In the genomic region with DNA sequence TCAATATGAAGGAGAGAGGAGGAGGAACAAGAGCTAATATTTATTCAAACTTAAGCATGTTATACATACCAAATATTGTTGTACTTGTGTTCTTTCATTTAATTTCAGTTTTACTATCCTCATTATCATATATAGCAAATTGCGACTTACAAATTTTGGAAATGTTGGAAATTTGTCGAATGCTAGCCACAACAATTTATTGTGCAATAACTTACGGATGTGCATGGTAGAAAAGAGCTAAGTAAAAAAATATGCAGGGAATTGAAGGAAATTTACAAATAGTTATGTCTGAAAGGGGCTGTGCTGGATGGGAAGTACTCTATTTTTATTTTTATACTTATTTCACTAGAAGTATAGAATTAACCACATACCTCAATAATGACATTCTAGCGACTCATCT, we compare ENCODE assay signal across 24 cellular contexts.
A peak's percentile ranks its signal among the peaks of the same experiment; 100 is the strongest.
DNase-seq lines count a peak whose midpoint lies in the region; ATAC-seq, FAIRE-seq and TF ChIP-seq lines count a peak whose summit lies in the region.
"Had no signal": no experiment of that assay in that cellular context is flagged by ENCODE, and none has a peak within 500 bp of the region (broad histone marks: within the 10 kb centered on the region; RNA-seq: fewer than 3 reads in every experiment).

No MANE protein-coding gene starts in this region.

- CTCF ChIA-PET in HepG2 (lab: Yijun Ruan, JAX; ENCODE audit: low intra/inter-chr PET ratio, low total read pairs), result no interaction called here
- CTCF ChIA-PET in H1 (lab: Charles Lee; ENCODE audit: partially characterized antibody), result no interaction called here

- no peak overlapping the region for H2AFZ ChIP-seq in HepG2 (ENCODE audit: low read length)
- H2AFZ ChIP-seq in H1 (ENCODE audit: low read length), result no peak overlapping the region

- no peaks in the 10 kb centered on the region for H3K79me1 ChIP-seq in H1 (ENCODE audit: low read depth, low read length)

- intact Hi-C loops in HepG2 (cut with micrococcal nuclease; ENCODE audit: unreplicated experiment), result no loop called here
- intact Hi-C loops in right lobe of liver (cut with DNase I), result no loop called here

- no peak for FAIRE-seq in HepG2 (lab: Jason Lieb, UNC)
- no peak for FAIRE-seq in H1 (lab: Jason Lieb, UNC)
- FAIRE-seq: A549, GM12878, GM12892, GM18507 had no signal

- no peak for TF ChIP-seq POLR2A in HepG2 (IDR thresholded peaks at IDR 0.05; ENCODE audit: insufficient read depth in 1 of 2, low read depth in 2 of 2, low read length in 2 of 2)
- no peak for TF ChIP-seq POLR2A in right lobe of liver (IDR thresholded peaks at IDR 0.05)
- TF ChIP-seq POLR2A in H1 (IDR thresholded peaks at IDR 0.05; ENCODE audit: control extremely low read depth in 1 of 2, low read depth in 2 of 2, low read length in 2 of 2), result no peak

- H3K23me2 ChIP-seq in H1 (ENCODE audit: low read depth, low read length), result no peaks in the 10 kb centered on the region

- H2BK20ac ChIP-seq in H1 (ENCODE audit: low read length), result no peak overlapping the region

- H2BK15ac ChIP-seq in H1 (ENCODE audit: low read length), result no peak overlapping the region

- TF ChIP-seq CTCF in HepG2 (CRISPR knock-in tag; IDR thresholded peaks at IDR 0.05) (no peak), right lobe of liver (IDR thresholded peaks at IDR 0.05) (no peak), H1 (IDR thresholded peaks at IDR 0.05; ENCODE audit: control extremely low read depth in 1 of 3, insufficient read depth in 1 of 3, low read depth in 1 of 3, low read length in 3 of 3) (no peak), foreskin fibroblast (IDR thresholded peaks at IDR 0.05; ENCODE audit: low read depth, low read length) (no peak)

- H2BK120ac ChIP-seq in H1 (replicated peaks; ENCODE audit: low read depth, low read length), result no peak overlapping the region

- no peak overlapping the region for H2BK12ac ChIP-seq in H1 (ENCODE audit: low read depth, low read length)

- no peak overlapping the region for H3K56ac ChIP-seq in H1 (replicated peaks; ENCODE audit: insufficient read length, low read depth, low read length)

- WGBS in HepG2 (ENCODE audit: low lambda C conversion rate), result 1% methylated on average over 4 of the region's 4 CpGs
- WGBS in right lobe of liver (ENCODE audit: insufficient coverage, low coverage, low lambda C conversion rate, missing lambda C conversion rate), result 56% methylated on average over 4 of the region's 4 CpGs
- WGBS in H1 (ENCODE audit: extremely low coverage in 1 of 2, insufficient coverage in 1 of 2, insufficient read length in 1 of 2, insufficient replicate concordance in 2 of 2, low coverage in 1 of 2, low lambda C conversion rate in 2 of 2, missing lambda C conversion rate in 1 of 2), 2 experiments, result 94% methylated on average over 4 of the region's 4 CpGs; no CpG with 5 or more reads in 1 of the 2 experiments

- no peaks in the 10 kb centered on the region for H3K79me2 ChIP-seq in HepG2 (ENCODE audit: insufficient read depth, low read length)
- H3K79me2 ChIP-seq in H1 (ENCODE audit: control insufficient read depth in 1 of 2, insufficient read depth in 2 of 2, low read length in 2 of 2), result no peaks in the 10 kb centered on the region

- H4K20me1 ChIP-seq in HepG2 (ENCODE audit: insufficient read depth, low read length) (no peaks in the 10 kb centered on the region), H1 (replicated peaks in 1 of 2; ENCODE audit: control insufficient read depth in 1 of 2, insufficient read depth in 2 of 2, low read length in 2 of 2) (no peaks in the 10 kb centered on the region)

- H3K27ac ChIP-seq in HepG2 (ENCODE audit: extremely low read length, insufficient read depth, low read length) (no peak overlapping the region), right lobe of liver (no peak overlapping the region), H1 (ENCODE audit: low read depth, low read length) (no peak overlapping the region)
- H3K27ac ChIP-seq: 22Rv1, A549 had no signal

- in situ Hi-C loops in HepG2 (cut with HindIII; ENCODE audit: extremely low pct_ligation_motif_present, low pct_unique_long_range_greater_than_20kb), result no loop called here

- no peak overlapping the region for H2BK5ac ChIP-seq in H1 (ENCODE audit: low read depth, low read length)

- H4K8ac ChIP-seq in H1 (ENCODE audit: extremely low read depth, insufficient read depth, low read length), result no peak overlapping the region

- H3K4me3 ChIP-seq in HepG2 (replicated peaks in 1 of 3; ENCODE audit: insufficient read depth in 1 of 3, low read depth in 2 of 3, low read length in 3 of 3), result no peak overlapping the region
- H3K4me3 ChIP-seq in right lobe of liver, result no peak overlapping the region
- H3K4me3 ChIP-seq in adipocyte (ENCODE audit: low read length), result no peak overlapping the region
- H3K4me3 ChIP-seq in H1 (ENCODE audit: extremely low read depth in 1 of 4, insufficient read depth in 2 of 4, low read depth in 3 of 4, low read length in 4 of 4), result no peak overlapping the region
- no peak overlapping the region for H3K4me3 ChIP-seq in foreskin fibroblast (ENCODE audit: low read depth in 1 of 2, low read length in 2 of 2)
- H3K4me3 ChIP-seq: A549, GM12878 had no signal

- H3K23ac ChIP-seq in H1 (ENCODE audit: insufficient read length), result no peak overlapping the region

- POLR2A ChIA-PET in HepG2 (lab: Yijun Ruan, JAX), result no interaction called here
- POLR2A ChIA-PET in H1 (lab: Charles Lee; ENCODE audit: partially characterized antibody), result no interaction called here

- ATAC-seq in HepG2, result no peak
- no peak for ATAC-seq in right lobe of liver
- ATAC-seq: A549, GM12878 had no signal

- H3K9me3 ChIP-seq in HepG2 (ENCODE audit: low read length) (no peaks in the 10 kb centered on the region), right lobe of liver (no peaks in the 10 kb centered on the region), adipocyte (ENCODE audit: control insufficient read depth, low read length) (no peaks in the 10 kb centered on the region), H1 (ENCODE audit: insufficient read depth in 2 of 2, low read depth in 1 of 2, low read length in 1 of 2) (no peaks in the 10 kb centered on the region)
- H3K9me3 ChIP-seq: A549 had no signal

- H4K91ac ChIP-seq in H1 (replicated peaks; ENCODE audit: insufficient read length, low read length), result no peak overlapping the region

- H3K4me2 ChIP-seq in HepG2 (ENCODE audit: low read depth, low read length), result no peak overlapping the region
- no peak overlapping the region for H3K4me2 ChIP-seq in H1 (ENCODE audit: insufficient read depth in 1 of 2, low read depth in 2 of 2, low read length in 2 of 2)
- H3K4me2 ChIP-seq: A549 had no signal

- no peak overlapping the region for H3K4ac ChIP-seq in H1 (replicated peaks; ENCODE audit: insufficient read length, low read depth, low read length)

- BruUV-seq in HepG2 (replicated peaks; lab: Mats Ljungman, UMichigan), result no TSS peak

- no peaks in the 10 kb centered on the region for H3K4me1 ChIP-seq in HepG2 (ENCODE audit: insufficient read depth, low read length)
- H3K4me1 ChIP-seq in right lobe of liver, result no peaks in the 10 kb centered on the region
- no peaks in the 10 kb centered on the region for H3K4me1 ChIP-seq in adipocyte (ENCODE audit: control insufficient read depth, insufficient read depth, low read length)
- H3K4me1 ChIP-seq in H1 (replicated peaks in 1 of 4; ENCODE audit: control insufficient read depth in 3 of 4, insufficient read depth in 4 of 4, low read length in 3 of 4), result no peaks in the 10 kb centered on the region
- H3K4me1 ChIP-seq: A549 had no signal

- H4K5ac ChIP-seq in H1 (ENCODE audit: insufficient read length, low read depth, low read length), result no peak overlapping the region

- H3K18ac ChIP-seq in H1 (ENCODE audit: extremely low read depth, low read length), result no peak overlapping the region

- no peak for TF ChIP-seq RAD21 in HepG2 (CRISPR knock-in tag; IDR thresholded peaks at IDR 0.05)
- no peak for TF ChIP-seq RAD21 in H1 (IDR thresholded peaks at IDR 0.05 in 1 of 2, conservative IDR thresholded peaks at IDR 0.05 in 1 of 2; ENCODE audit: low read depth in 2 of 2, low read length in 2 of 2)

- H3K36me3 ChIP-seq in HepG2 (replicated peaks in 1 of 2; ENCODE audit: control insufficient read depth in 1 of 2, insufficient read depth in 2 of 2, low read length in 2 of 2), result no peaks in the 10 kb centered on the region
- H3K36me3 ChIP-seq in right lobe of liver, result no peaks in the 10 kb centered on the region
- no peaks in the 10 kb centered on the region for H3K36me3 ChIP-seq in adipocyte (ENCODE audit: control insufficient read depth, insufficient read depth, low read length, severe bottlenecking)
- H3K36me3 ChIP-seq in H1 (ENCODE audit: control insufficient read depth in 2 of 4, insufficient read depth in 4 of 4, low read length in 3 of 4), result no peaks in the 10 kb centered on the region

- DNase-seq in HepG2 (ENCODE audit: low spot score), result no peak
- no peak for DNase-seq in right lobe of liver
- peak; percentile 4 for DNase-seq in adipocyte (ENCODE audit: low read depth)
- no peak for DNase-seq in H1 (ENCODE audit: low read depth in 1 of 2, low spot score in 2 of 2)
- DNase-seq in HPDE6-E6E7 (ENCODE audit: extremely low spot score), result no peak
- no peak for DNase-seq in foreskin fibroblast
- DNase-seq: AML-193; C1 segment of cervical spinal cord; CD4-positive, alpha-beta memory T cell; CD4-positive, CD25-positive, alpha-beta regulatory T cell; CD8-positive, alpha-beta memory T cell; COR-L47; DMS 273 treated with DMSO at 0.1 percent for 48 hours; DMS153; DMS53; DMS79; DND-41; EL; GDM1 had no signal

- no peak overlapping the region for H3K14ac ChIP-seq in H1 (ENCODE audit: insufficient read length)

- H2AK5ac ChIP-seq in H1 (ENCODE audit: low read depth, low read length), result no peak overlapping the region

- no peak for TF ChIP-seq EP300 in HepG2 (IDR thresholded peaks at IDR 0.05; ENCODE audit: low read depth in 2 of 2, low read length in 2 of 2)
- no peak for TF ChIP-seq EP300 in HepG2 (CRISPR knock-in tag; IDR thresholded peaks at IDR 0.05; ENCODE audit: borderline replicate concordance)
- no peak for TF ChIP-seq EP300 in H1 (IDR thresholded peaks at IDR 0.05; ENCODE audit: borderline replicate concordance in 1 of 2, low read depth in 2 of 2, low read length in 2 of 2)

- no peak overlapping the region for H3K9ac ChIP-seq in HepG2 (ENCODE audit: insufficient read depth, low read depth, low read length)
- H3K9ac ChIP-seq in adipocyte (ENCODE audit: low read length), result no peak overlapping the region
- H3K9ac ChIP-seq in H1 (replicated peaks in 1 of 4; ENCODE audit: extremely low read depth in 1 of 4, low read depth in 3 of 4, low read length in 3 of 4), result no peak overlapping the region

- H3K27me3 ChIP-seq in HepG2 (ENCODE audit: control insufficient read depth in 1 of 2, insufficient read depth in 2 of 2, low read length in 2 of 2), result no peaks in the 10 kb centered on the region
- no peaks in the 10 kb centered on the region for H3K27me3 ChIP-seq in right lobe of liver
- no peaks in the 10 kb centered on the region for H3K27me3 ChIP-seq in adipocyte (replicated peaks; ENCODE audit: control insufficient read depth, insufficient read depth, low read length)
- H3K27me3 ChIP-seq in H1 (replicated peaks in 1 of 4; ENCODE audit: control insufficient read depth in 3 of 4, extremely low read depth in 1 of 4, insufficient read depth in 3 of 4, low read length in 3 of 4), result no peaks in the 10 kb centered on the region

TF ChIP-seq in HepG2, 621 proteins besides CTCF, POLR2A, EP300 and RAD21 (continues in another document):
- peak; percentile 66; the same call in 1 of the 2 replicates for TF ChIP-seq CEBPB (IDR thresholded peaks at IDR 0.05; ENCODE audit: borderline replicate concordance, low read depth, low read length)

TF ChIP-seq in H1, 55 proteins besides CTCF, POLR2A, EP300 and RAD21 (continues in another document):
- peak; percentile 46; the same call in 1 of the 2 replicates for TF ChIP-seq CEBPB (IDR thresholded peaks at IDR 0.05; ENCODE audit: low read depth, low read length)

Comparison
In these comparisons a context has a peak if more than half of its experiments do, and no peak if none do; other contexts are left out.
1. Of the 41 proteins assayed by ChIP-seq in both HepG2 and H1: peak only in HepG2: none; only in H1: none; in both: CEBPB; in neither: 40.